ENCODE assay signal across 8 cellular contexts in genomic region chr10:93554760-93555432, GRCh38. TPM values are rescaled to one million over a fixed set of nuclear protein-coding genes. Genes with fewer than 3 reads are reported as not detected.
DNase-seq lines count a peak whose midpoint lies in the region; ATAC-seq, FAIRE-seq and TF ChIP-seq lines count a peak whose summit lies in the region.

No MANE protein-coding gene starts in this region.

- CTCF ChIA-PET in HepG2 (lab: Yijun Ruan, JAX; ENCODE audit: low intra/inter-chr PET ratio, low total read pairs) = interaction anchor here (1.3 to 3.4 kb wide), 3 partner anchors 124 to 261 kb away, joined by 4 to 42 read pairs (median 5); no protein-coding TSS in a partner anchor

- no peak for TF ChIP-seq POLR2A in HepG2 (IDR thresholded peaks at IDR 0.05; ENCODE audit: insufficient read depth in 1 of 2, low read depth in 2 of 2, low read length in 2 of 2)

- no TSS peak for BruUV-seq in HepG2 (replicated peaks; lab: Mats Ljungman, UMichigan)

- no peak overlapping the region for H2AFZ ChIP-seq in HepG2 (ENCODE audit: low read length)

- ATAC-seq in GM18498 (IDR thresholded peaks at IDR 0.05; ENCODE audit: unreplicated experiment) (peak; percentile 64), HepG2 (peak; percentile 95), HG03280 (IDR thresholded peaks at IDR 0.05; ENCODE audit: unreplicated experiment) (no peak)

- H3K9ac ChIP-seq in HepG2 (ENCODE audit: insufficient read depth, low read depth, low read length) = no peak overlapping the region

- in situ Hi-C loops in HepG2 (cut with HindIII; ENCODE audit: extremely low pct_ligation_motif_present, low pct_unique_long_range_greater_than_20kb) = loop anchor here (5.0 kb wide), 1 partner anchor 127 kb away; no protein-coding TSS in a partner anchor

- TF ChIP-seq CTCF in coronary artery (IDR thresholded peaks at IDR 0.05) = peak; percentile 48
- TF ChIP-seq CTCF in HepG2 (CRISPR knock-in tag; IDR thresholded peaks at IDR 0.05) = peak; percentile 88

- H3K79me2 ChIP-seq in HepG2 (ENCODE audit: insufficient read depth, low read length) = no peaks in the 10 kb centered on the region

- TF ChIP-seq EP300 in HepG2 (IDR thresholded peaks at IDR 0.05; ENCODE audit: low read depth in 2 of 2, low read length in 2 of 2) (no peak), HepG2 (CRISPR knock-in tag; IDR thresholded peaks at IDR 0.05; ENCODE audit: borderline replicate concordance) (no peak)

- H4K20me1 ChIP-seq in HepG2 (ENCODE audit: insufficient read depth, low read length) = no peaks in the 10 kb centered on the region

- H3K27me3 ChIP-seq in HepG2 (ENCODE audit: control insufficient read depth in 1 of 2, insufficient read depth in 2 of 2, low read length in 2 of 2) = peaks cover 0 to 4% of the 10 kb centered on the region in 2 experiments; a peak in 1 of 5 replicates

- no peaks in the 10 kb centered on the region for H3K9me3 ChIP-seq in HepG2 (ENCODE audit: low read length)

- DNase-seq in AG08396 (ENCODE audit: low spot score) (peak; percentile 76), NAMALWA (ENCODE audit: low spot score) (peak; percentile 72), UCSD-AML1 (lab: John Stamatoyannopoulos, UW; ENCODE audit: unreplicated experiment) (peak; percentile 81), coronary artery (ENCODE audit: low spot score) (no peak), HepG2 (ENCODE audit: low spot score) (peak; percentile 68)
- peak; percentile 18 to 45 (median 29) for DNase-seq in stimulated activated CD4-positive, alpha-beta T cell treated with anti-CD3 and anti-CD28 coated beads, TNF-alpha, amount 100 ng/mL, for 48 hours (ENCODE audit: low read depth in 3 of 3)

- no peaks in the 10 kb centered on the region for H3K36me3 ChIP-seq in HepG2 (replicated peaks in 1 of 2; ENCODE audit: control insufficient read depth in 1 of 2, insufficient read depth in 2 of 2, low read length in 2 of 2)

- H3K27ac ChIP-seq in coronary artery = peak overlapping the region in 1 of 2 donors; percentile 37
- no peak overlapping the region for H3K27ac ChIP-seq in HepG2 (ENCODE audit: extremely low read length, insufficient read depth, low read length)

- H3K4me2 ChIP-seq in HepG2 (ENCODE audit: low read depth, low read length) = peak overlapping the region; percentile 41

- WGBS in HepG2 (ENCODE audit: low lambda C conversion rate) = 27% methylated on average over 13 of the region's 14 CpGs

- peak; percentile 77 for TF ChIP-seq RAD21 in HepG2 (CRISPR knock-in tag; IDR thresholded peaks at IDR 0.05)

- H3K4me1 ChIP-seq in HepG2 (ENCODE audit: insufficient read depth, low read length) = peaks cover 37% of the 10 kb centered on the region

- intact Hi-C loops in HepG2 (cut with micrococcal nuclease; ENCODE audit: unreplicated experiment) = loop anchor here (1.0 to 10.0 kb wide), 2 partner anchors 125 to 260 kb away; no protein-coding TSS in a partner anchor

- FAIRE-seq in HepG2 (lab: Jason Lieb, UNC) = peak; percentile 85

- H3K4me3 ChIP-seq in coronary artery = no peak overlapping the region
- no peak overlapping the region; a peak in 1 of 6 replicates for H3K4me3 ChIP-seq in HepG2 (replicated peaks in 1 of 3; ENCODE audit: insufficient read depth in 1 of 3, low read depth in 2 of 3, low read length in 3 of 3)

- POLR2A ChIA-PET in HepG2 (lab: Yijun Ruan, JAX) = interaction anchor here (1.3 to 1.9 kb wide), 3 partner anchors 36 to 147 kb away, joined by 4 to 11 read pairs (median 7); partner anchors contain the start of gene FRA10AC1

RNA-seq across cellular contexts. Expression of gene FFAR4, which starts 11.6 kb away (rescaled TPM):
- not detected in 2 replicates for total RNA-seq in HepG2 (2016; rRNA removed; fragmentation: Illumina TruSeq; extraction: Trizol)
- total RNA-seq in HepG2 (2016; cell fraction: cytosol; rRNA removed; fragmentation: Illumina TruSeq; extraction: Trizol; ENCODE audit: low read depth) = not detected in 2 replicates
- total RNA-seq in HepG2 (2016; cell fraction: insoluble cytoplasmic fraction; rRNA removed; fragmentation: Illumina TruSeq; extraction: Trizol) = not detected in 2 replicates
- not detected in 2 replicates for total RNA-seq in HepG2 (2016; cell fraction: membrane; rRNA removed; fragmentation: Illumina TruSeq; extraction: Trizol)
- total RNA-seq in HepG2 (2016; cell fraction: nucleus; rRNA removed; fragmentation: Illumina TruSeq; extraction: Trizol) = not detected in 2 replicates
- 0.09 and 0.17 TPM in 2 replicates for polyA plus RNA-seq in HepG2 (2011; rRNA removed)
- polyA plus RNA-seq in HepG2 (2011; cell fraction: cytosol; rRNA removed) = 0.08 TPM in 1 of 2 replicates, not detected in the other
- not detected in 2 replicates for polyA plus RNA-seq in HepG2 (2011; cell fraction: nucleus; rRNA removed)
- not detected in 2 replicates for polyA plus RNA-seq in HepG2 (2012)
- not detected in 2 replicates for polyA plus RNA-seq in HepG2 (2016; cell fraction: cytosol; fragmentation: Illumina TruSeq; extraction: Trizol; ENCODE audit: low read depth)
- polyA plus RNA-seq in HepG2 (2016; cell fraction: insoluble cytoplasmic fraction; fragmentation: Illumina TruSeq; extraction: Trizol; ENCODE audit: low read depth) = not detected in 2 replicates
- polyA plus RNA-seq in HepG2 (2016; cell fraction: membrane; fragmentation: Illumina TruSeq; extraction: Trizol; ENCODE audit: low read depth) = not detected in 2 replicates
- not detected in 2 replicates for polyA plus RNA-seq in HepG2 (2016; cell fraction: nucleus; fragmentation: Illumina TruSeq; extraction: Trizol; ENCODE audit: insufficient read depth, low read depth)
- not detected in 2 replicates for polyA minus RNA-seq in HepG2 (2011; rRNA and poly(A)+ RNA removed; ENCODE audit: low replicate concordance)
- not detected in 2 replicates for polyA minus RNA-seq in HepG2 (2011; cell fraction: cytosol; rRNA and poly(A)+ RNA removed)
- polyA minus RNA-seq in HepG2 (2011; cell fraction: nucleus; rRNA and poly(A)+ RNA removed) = 0.77 and 0.87 TPM in 2 replicates

RNA-seq across cellular contexts. Expression of gene RBP4, which starts 46.1 kb away (rescaled TPM):
- 310 and 642 TPM in 2 replicates for total RNA-seq in HepG2 (2016; rRNA removed; fragmentation: Illumina TruSeq; extraction: Trizol)
- 113 and 138 TPM in 2 replicates for total RNA-seq in HepG2 (2016; cell fraction: cytosol; rRNA removed; fragmentation: Illumina TruSeq; extraction: Trizol; ENCODE audit: low read depth)
- total RNA-seq in HepG2 (2016; cell fraction: insoluble cytoplasmic fraction; rRNA removed; fragmentation: Illumina TruSeq; extraction: Trizol) = 301 and 640 TPM in 2 replicates
- 174 and 205 TPM in 2 replicates for total RNA-seq in HepG2 (2016; cell fraction: membrane; rRNA removed; fragmentation: Illumina TruSeq; extraction: Trizol)
- 588 and 712 TPM in 2 replicates for total RNA-seq in HepG2 (2016; cell fraction: nucleus; rRNA removed; fragmentation: Illumina TruSeq; extraction: Trizol)
- polyA plus RNA-seq in HepG2 (2011; rRNA removed) = 931 and 1,080 TPM in 2 replicates
- polyA plus RNA-seq in HepG2 (2011; cell fraction: cytosol; rRNA removed) = 1,361 and 1,403 TPM in 2 replicates
- polyA plus RNA-seq in HepG2 (2011; cell fraction: nucleus; rRNA removed) = 575 and 645 TPM in 2 replicates
- polyA plus RNA-seq in HepG2 (2012) = 1,685 and 1,730 TPM in 2 replicates
- 301 and 378 TPM in 2 replicates for polyA plus RNA-seq in HepG2 (2016; cell fraction: cytosol; fragmentation: Illumina TruSeq; extraction: Trizol; ENCODE audit: low read depth)
- polyA plus RNA-seq in HepG2 (2016; cell fraction: insoluble cytoplasmic fraction; fragmentation: Illumina TruSeq; extraction: Trizol; ENCODE audit: low read depth) = 671 and 691 TPM in 2 replicates
- polyA plus RNA-seq in HepG2 (2016; cell fraction: membrane; fragmentation: Illumina TruSeq; extraction: Trizol; ENCODE audit: low read depth) = 336 and 408 TPM in 2 replicates
- 1,909 and 2,130 TPM in 2 replicates for polyA plus RNA-seq in HepG2 (2016; cell fraction: nucleus; fragmentation: Illumina TruSeq; extraction: Trizol; ENCODE audit: insufficient read depth, low read depth)
- polyA minus RNA-seq in HepG2 (2011; rRNA and poly(A)+ RNA removed; ENCODE audit: low replicate concordance) = 0.19 and 898 TPM in 2 replicates
- 385 and 416 TPM in 2 replicates for polyA minus RNA-seq in HepG2 (2011; cell fraction: cytosol; rRNA and poly(A)+ RNA removed)
- 128 and 176 TPM in 2 replicates for polyA minus RNA-seq in HepG2 (2011; cell fraction: nucleus; rRNA and poly(A)+ RNA removed)

RNA-seq across cellular contexts. Expression of gene PDE6C, which starts 57.4 kb away (rescaled TPM):
- 0.39 and 0.64 TPM in 2 replicates for total RNA-seq in HepG2 (2016; rRNA removed; fragmentation: Illumina TruSeq; extraction: Trizol)
- 0.18 TPM in 1 of 2 replicates, not detected in the other for total RNA-seq in HepG2 (2016; cell fraction: cytosol; rRNA removed; fragmentation: Illumina TruSeq; extraction: Trizol; ENCODE audit: low read depth)
- total RNA-seq in HepG2 (2016; cell fraction: insoluble cytoplasmic fraction; rRNA removed; fragmentation: Illumina TruSeq; extraction: Trizol) = 0.43 and 0.73 TPM in 2 replicates
- total RNA-seq in HepG2 (2016; cell fraction: membrane; rRNA removed; fragmentation: Illumina TruSeq; extraction: Trizol) = 0.21 and 0.68 TPM in 2 replicates
- not detected in 2 replicates for total RNA-seq in HepG2 (2016; cell fraction: nucleus; rRNA removed; fragmentation: Illumina TruSeq; extraction: Trizol)
- polyA plus RNA-seq in HepG2 (2011; rRNA removed) = not detected in 2 replicates
- polyA plus RNA-seq in HepG2 (2011; cell fraction: cytosol; rRNA removed) = not detected in 2 replicates
- polyA plus RNA-seq in HepG2 (2011; cell fraction: nucleus; rRNA removed) = not detected in 2 replicates
- 0.28 and 0.43 TPM in 2 replicates for polyA plus RNA-seq in HepG2 (2012)
- 0.46 and 1.3 TPM in 2 replicates for polyA plus RNA-seq in HepG2 (2016; cell fraction: cytosol; fragmentation: Illumina TruSeq; extraction: Trizol; ENCODE audit: low read depth)
- 0.23 and 0.49 TPM in 2 replicates for polyA plus RNA-seq in HepG2 (2016; cell fraction: insoluble cytoplasmic fraction; fragmentation: Illumina TruSeq; extraction: Trizol; ENCODE audit: low read depth)
- polyA plus RNA-seq in HepG2 (2016; cell fraction: membrane; fragmentation: Illumina TruSeq; extraction: Trizol; ENCODE audit: low read depth) = 0.21 and 0.65 TPM in 2 replicates
- polyA plus RNA-seq in HepG2 (2016; cell fraction: nucleus; fragmentation: Illumina TruSeq; extraction: Trizol; ENCODE audit: insufficient read depth, low read depth) = 0.27 TPM in 1 of 2 replicates, not detected in the other
- not detected in 2 replicates for polyA minus RNA-seq in HepG2 (2011; rRNA and poly(A)+ RNA removed; ENCODE audit: low replicate concordance)
- polyA minus RNA-seq in HepG2 (2011; cell fraction: cytosol; rRNA and poly(A)+ RNA removed) = not detected in 2 replicates
- polyA minus RNA-seq in HepG2 (2011; cell fraction: nucleus; rRNA and poly(A)+ RNA removed) = 0.12 TPM in 1 of 2 replicates, not detected in the other

RNA-seq across cellular contexts. Expression of gene CEP55, which starts 58.5 kb away (rescaled TPM):
- 17.1 and 27.3 TPM in 2 replicates for total RNA-seq in HepG2 (2016; rRNA removed; fragmentation: Illumina TruSeq; extraction: Trizol)
- 3.8 and 5.0 TPM in 2 replicates for total RNA-seq in HepG2 (2016; cell fraction: cytosol; rRNA removed; fragmentation: Illumina TruSeq; extraction: Trizol; ENCODE audit: low read depth)
- 18.0 and 28.7 TPM in 2 replicates for total RNA-seq in HepG2 (2016; cell fraction: insoluble cytoplasmic fraction; rRNA removed; fragmentation: Illumina TruSeq; extraction: Trizol)
- 10.4 and 11.4 TPM in 2 replicates for total RNA-seq in HepG2 (2016; cell fraction: membrane; rRNA removed; fragmentation: Illumina TruSeq; extraction: Trizol)
- total RNA-seq in HepG2 (2016; cell fraction: nucleus; rRNA removed; fragmentation: Illumina TruSeq; extraction: Trizol) = 10.3 and 12.4 TPM in 2 replicates
- 3.4 and 6.5 TPM in 2 replicates for polyA plus RNA-seq in HepG2 (2011; rRNA removed)
- polyA plus RNA-seq in HepG2 (2011; cell fraction: cytosol; rRNA removed) = 2.6 and 2.7 TPM in 2 replicates
- polyA plus RNA-seq in HepG2 (2011; cell fraction: nucleus; rRNA removed) = 1.4 and 1.8 TPM in 2 replicates
- polyA plus RNA-seq in HepG2 (2012) = 3.0 and 6.8 TPM in 2 replicates
- polyA plus RNA-seq in HepG2 (2016; cell fraction: cytosol; fragmentation: Illumina TruSeq; extraction: Trizol; ENCODE audit: low read depth) = 3.0 and 3.1 TPM in 2 replicates
- polyA plus RNA-seq in HepG2 (2016; cell fraction: insoluble cytoplasmic fraction; fragmentation: Illumina TruSeq; extraction: Trizol; ENCODE audit: low read depth) = 27.1 and 27.6 TPM in 2 replicates
- polyA plus RNA-seq in HepG2 (2016; cell fraction: membrane; fragmentation: Illumina TruSeq; extraction: Trizol; ENCODE audit: low read depth) = 6.9 and 8.0 TPM in 2 replicates
- polyA plus RNA-seq in HepG2 (2016; cell fraction: nucleus; fragmentation: Illumina TruSeq; extraction: Trizol; ENCODE audit: insufficient read depth, low read depth) = 15.8 and 16.1 TPM in 2 replicates
- 2.4 and 15.2 TPM in 2 replicates for polyA minus RNA-seq in HepG2 (2011; rRNA and poly(A)+ RNA removed; ENCODE audit: low replicate concordance)
- 4.1 and 4.6 TPM in 2 replicates for polyA minus RNA-seq in HepG2 (2011; cell fraction: cytosol; rRNA and poly(A)+ RNA removed)
- 3.7 and 4.6 TPM in 2 replicates for polyA minus RNA-seq in HepG2 (2011; cell fraction: nucleus; rRNA and poly(A)+ RNA removed)
